In genomic region chr10:43267811-43268210, GRCh38 we compare ENCODE assay signal across 16 cellular contexts. TPM values are rescaled to one million over a fixed set of nuclear protein-coding genes. Genes with fewer than 3 reads are reported as not detected.
A peak's percentile ranks its signal among the peaks of the same experiment; 100 is the strongest.
DNase-seq lines count a peak whose midpoint lies in the region; ATAC-seq and TF ChIP-seq lines count a peak whose summit lies in the region.
"Had no signal": no experiment of that assay in that cellular context is flagged by ENCODE, and none has a peak within 500 bp of the region (broad histone marks: within the 10 kb centered on the region; RNA-seq: fewer than 3 reads in every experiment).

No MANE protein-coding gene starts in this region.

- no peak for TF ChIP-seq CTCF in CD4-positive, alpha-beta T cell (IDR thresholded peaks at IDR 0.05)
- no peak for TF ChIP-seq CTCF in Caco-2 (IDR thresholded peaks at IDR 0.05; ENCODE audit: insufficient read depth in 1 of 2, low read depth in 1 of 2, low read length in 1 of 2, severe bottlenecking in 1 of 2, unreplicated experiment in 1 of 2)

- no peak for ATAC-seq in CD4-positive, alpha-beta T cell (ENCODE audit: poor library complexity)
- ATAC-seq in activated naive CD8-positive, alpha-beta T cell treated with anti-CD3 and anti-CD28 coated beads, Interleukin-2, amount 50 U/mL, for 24 hours = no peak
- ATAC-seq in natural killer cell treated with Interleukin-12 subunit alpha and Interleukin-12 subunit beta and Interleukin-15 and Interleukin-18, amount 100 ng/mL, for 72 hours = no peak

- CTCF ChIA-PET in CD4-positive, alpha-beta T cell (lab: Charles Lee) = no interaction called here
- CTCF ChIA-PET in Caco-2 (lab: Charles Lee) = interaction anchor here (0.6 kb wide), 1 partner anchor 126 kb away, joined by 3 read pairs; no protein-coding TSS in a partner anchor

- H3K27ac Mint-ChIP-seq in CD4-positive, alpha-beta T cell = no peak overlapping the region
- no peak overlapping the region for H3K27ac Mint-ChIP-seq in Caco-2 (ENCODE audit: unreplicated experiment)
- H3K27ac Mint-ChIP-seq in activated naive CD8-positive, alpha-beta T cell treated with anti-CD3 and anti-CD28 coated beads, Interleukin-2, amount 50 U/mL, for 24 hours = no peak overlapping the region
- no peak overlapping the region for H3K27ac Mint-ChIP-seq in natural killer cell treated with Interleukin-12 subunit alpha and Interleukin-12 subunit beta and Interleukin-15 and Interleukin-18, amount 100 ng/mL, for 72 hours

- no peaks in the 10 kb centered on the region for H3K36me3 ChIP-seq in Caco-2 (ENCODE audit: control insufficient read depth, insufficient read depth, low read length)
- H3K36me3 ChIP-seq: BLaER1, breast epithelium, tibial artery had no signal

- no peak for DNase-seq in CD4-positive, alpha-beta T cell
- DNase-seq in Caco-2 (no peak), SKM-1 treated with dmso at 0.1 percent for 144 hours (lab: John Stamatoyannopoulos, UW; ENCODE audit: unreplicated experiment) (no peak), NCI-H128 (lab: John Stamatoyannopoulos, UW; ENCODE audit: unreplicated experiment) (no peak), NCI-H146 (lab: John Stamatoyannopoulos, UW) (no peak)
- no peak for DNase-seq in activated naive CD8-positive, alpha-beta T cell treated with anti-CD3 and anti-CD28 coated beads, Interleukin-2, amount 50 U/mL, for 24 hours
- DNase-seq in natural killer cell treated with Interleukin-12 subunit alpha and Interleukin-12 subunit beta and Interleukin-15 and Interleukin-18, amount 100 ng/mL, for 72 hours (ENCODE audit: low spot score) = no peak
- DNase-seq: DND-41; effector CD4-positive, alpha-beta T cell; MM.1S; NCI-H2029 treated with DMSO at 0.1 percent for 48 hours; NCI-H510A; small intestine; tibial artery had no signal

- no peaks in the 10 kb centered on the region for H3K36me3 Mint-ChIP-seq in CD4-positive, alpha-beta T cell (ENCODE audit: low read depth)
- no peaks in the 10 kb centered on the region for H3K36me3 Mint-ChIP-seq in Caco-2 (ENCODE audit: insufficient read depth, unreplicated experiment)
- H3K36me3 Mint-ChIP-seq in activated naive CD8-positive, alpha-beta T cell treated with anti-CD3 and anti-CD28 coated beads, Interleukin-2, amount 50 U/mL, for 24 hours (ENCODE audit: low read depth) = no peaks in the 10 kb centered on the region
- H3K36me3 Mint-ChIP-seq in natural killer cell treated with Interleukin-12 subunit alpha and Interleukin-12 subunit beta and Interleukin-15 and Interleukin-18, amount 100 ng/mL, for 72 hours = no peaks in the 10 kb centered on the region

- no peaks in the 10 kb centered on the region for H3K9me3 Mint-ChIP-seq in CD4-positive, alpha-beta T cell
- H3K9me3 Mint-ChIP-seq in Caco-2 (ENCODE audit: unreplicated experiment) = no peaks in the 10 kb centered on the region
- no peaks in the 10 kb centered on the region for H3K9me3 Mint-ChIP-seq in activated naive CD8-positive, alpha-beta T cell treated with anti-CD3 and anti-CD28 coated beads, Interleukin-2, amount 50 U/mL, for 24 hours
- H3K9me3 Mint-ChIP-seq in natural killer cell treated with Interleukin-12 subunit alpha and Interleukin-12 subunit beta and Interleukin-15 and Interleukin-18, amount 100 ng/mL, for 72 hours = no peaks in the 10 kb centered on the region

- H3K4me3 Mint-ChIP-seq in CD4-positive, alpha-beta T cell = peak overlapping the region; percentile 65
- H3K4me3 Mint-ChIP-seq in Caco-2 (ENCODE audit: unreplicated experiment) = peak overlapping the region; percentile 17
- peak overlapping the region; percentile 11 for H3K4me3 Mint-ChIP-seq in activated naive CD8-positive, alpha-beta T cell treated with anti-CD3 and anti-CD28 coated beads, Interleukin-2, amount 50 U/mL, for 24 hours
- peak overlapping the region; percentile 27 for H3K4me3 Mint-ChIP-seq in natural killer cell treated with Interleukin-12 subunit alpha and Interleukin-12 subunit beta and Interleukin-15 and Interleukin-18, amount 100 ng/mL, for 72 hours

- H3K27me3 Mint-ChIP-seq in CD4-positive, alpha-beta T cell = peaks cover 71% of the 10 kb centered on the region
- peaks cover 41% of the 10 kb centered on the region for H3K27me3 Mint-ChIP-seq in Caco-2 (ENCODE audit: insufficient read depth, unreplicated experiment)
- H3K27me3 Mint-ChIP-seq in activated naive CD8-positive, alpha-beta T cell treated with anti-CD3 and anti-CD28 coated beads, Interleukin-2, amount 50 U/mL, for 24 hours = peaks cover 62% of the 10 kb centered on the region
- H3K27me3 Mint-ChIP-seq in natural killer cell treated with Interleukin-12 subunit alpha and Interleukin-12 subunit beta and Interleukin-15 and Interleukin-18, amount 100 ng/mL, for 72 hours = peaks cover 35 to 52% of the 10 kb centered on the region in 2 donors

- H3K27ac ChIP-seq in CD4-positive, alpha-beta T cell (ENCODE audit: low read depth, low read length) = no peak overlapping the region
- H3K27ac ChIP-seq: BLaER1, breast epithelium, tibial artery had no signal

- BruUV-seq in Caco-2 (replicated peaks; lab: Mats Ljungman, UMichigan) = no TSS peak

- no peaks in the 10 kb centered on the region for H3K9me3 ChIP-seq in CD4-positive, alpha-beta T cell (ENCODE audit: control insufficient read depth, low read length)
- H3K9me3 ChIP-seq in Caco-2 = no peaks in the 10 kb centered on the region
- H3K9me3 ChIP-seq: breast epithelium, tibial artery had no signal

- peaks cover 5% of the 10 kb centered on the region for H3K4me1 Mint-ChIP-seq in CD4-positive, alpha-beta T cell (ENCODE audit: low read depth)
- H3K4me1 Mint-ChIP-seq in Caco-2 (ENCODE audit: low read depth, unreplicated experiment) = no peaks in the 10 kb centered on the region
- H3K4me1 Mint-ChIP-seq in activated naive CD8-positive, alpha-beta T cell treated with anti-CD3 and anti-CD28 coated beads, Interleukin-2, amount 50 U/mL, for 24 hours = peaks cover 6% of the 10 kb centered on the region
- H3K4me1 Mint-ChIP-seq in natural killer cell treated with Interleukin-12 subunit alpha and Interleukin-12 subunit beta and Interleukin-15 and Interleukin-18, amount 100 ng/mL, for 72 hours (ENCODE audit: low read depth in 2 of 2) = peaks cover 0 to 3% of the 10 kb centered on the region in 2 donors

- no peaks in the 10 kb centered on the region for H3K4me1 ChIP-seq in Caco-2

- H3K27me3 ChIP-seq in CD4-positive, alpha-beta T cell (ENCODE audit: control insufficient read depth, insufficient read depth, low read length) = peaks cover 55% of the 10 kb centered on the region
- H3K27me3 ChIP-seq in Caco-2 (replicated peaks; ENCODE audit: control insufficient read depth, insufficient read depth, low read length) = peaks cover 10% of the 10 kb centered on the region

- intact Hi-C loops in CD4-positive, alpha-beta T cell (cut with DNase I, micrococcal nuclease) = loop anchor here in 1 of 2 experiments (5.0 kb wide), 1 partner anchor 194 kb away; no protein-coding TSS in a partner anchor
- intact Hi-C loops in Caco-2 (cut with micrococcal nuclease; ENCODE audit: unreplicated experiment) = loop anchor here (5.0 kb wide), 1 partner anchor 41 kb away; no protein-coding TSS in a partner anchor

- no peak overlapping the region for H3K4me3 ChIP-seq in Caco-2 (ENCODE audit: low read depth, low read length)
- H3K4me3 ChIP-seq: BLaER1, tibial artery had no signal

- POLR2A ChIA-PET in CD4-positive, alpha-beta T cell (lab: Charles Lee) = interaction anchor here (0.5 to 1.6 kb wide), 2 partner anchors 20 kb away, joined by 3 to 4 read pairs; no protein-coding TSS in a partner anchor
- POLR2A ChIA-PET in Caco-2 (lab: Charles Lee) = interaction anchor here (0.7 kb wide), 1 partner anchor 69 kb away, joined by 3 read pairs; no protein-coding TSS in a partner anchor

RNA-seq across cellular contexts. Expression of gene RASGEF1A, which starts 0.9 kb away (rescaled TPM):
- 1 to 10 TPM; 1.2 to 1.4 TPM for total RNA-seq in CD4-positive, alpha-beta T cell
- total RNA-seq in Caco-2 (2022) = 0.57 and 0.65 TPM in 2 replicates
- 1 to 10 TPM in 1 of 2 donors, under 1 TPM in 1; 0.69 to 1.1 TPM for total RNA-seq in natural killer cell treated with Interleukin-12 subunit alpha and Interleukin-12 subunit beta and Interleukin-15 and Interleukin-18, amount 100 ng/mL, for 72 hours

Comparison
In these comparisons a context has a peak if more than half of its experiments do, and no peak if none do; other contexts are left out.
1. H3K4me3 Mint-ChIP-seq: peak in every context shown above with its lines; median percentile 65 in CD4-positive, alpha-beta T cell; 27 in natural killer cell treated with Interleukin-12 subunit alpha and Interleukin-12 subunit beta and Interleukin-15 and Interleukin-18, amount 100 ng/mL, for 72 hours; 17 in Caco-2; 11 in activated naive CD8-positive, alpha-beta T cell treated with anti-CD3 and anti-CD28 coated beads, Interleukin-2, amount 50 U/mL, for 24 hours.